ENCODE assay signal across 9 cellular contexts in genomic region chr11:108647701-108648527, GRCh38. TPM values are rescaled to one million over a fixed set of nuclear protein-coding genes. Genes with fewer than 3 reads are reported as not detected.
A peak's percentile ranks its signal among the peaks of the same experiment; 100 is the strongest.
DNase-seq lines count a peak whose midpoint lies in the region; TF ChIP-seq lines count a peak whose summit lies in the region.
"Had no signal": no experiment of that assay in that cellular context is flagged by ENCODE, and none has a peak within 500 bp of the region (broad histone marks: within the 10 kb centered on the region; RNA-seq: fewer than 3 reads in every experiment).

No MANE protein-coding gene starts in this region.

- DNase-seq in COLO829 (ENCODE audit: low spot score) (peak; percentile 32), GM20000 (ENCODE audit: low spot score) (peak; percentile 55), HT1080 (ENCODE audit: low read depth) (peak; percentile 78), OCI-LY7 (ENCODE audit: low spot score) (peak; percentile 67), fibroblast of lung (ENCODE audit: low read depth in 2 of 2) (peak; percentile 75 to 88), stomach (peak; percentile 67)
- DNase-seq in activated T-cell treated with anti-CD3 and anti-CD28 coated beads, Interleukin-2, amount 50 U/mL, for 24 hours, result peak; percentile 71

- H4K20me1 ChIP-seq in OCI-LY7 (ENCODE audit: insufficient read depth, low read length) (no peaks in the 10 kb centered on the region), fibroblast of lung (ENCODE audit: control insufficient read depth, extremely low read depth, insufficient read depth, low read length) (no peaks in the 10 kb centered on the region)

- H3K4me3 Mint-ChIP-seq in activated T-cell treated with anti-CD3 and anti-CD28 coated beads, Interleukin-2, amount 50 U/mL, for 24 hours, result no peak overlapping the region
- H3K4me3 Mint-ChIP-seq in nephron, result no peak overlapping the region
- H3K4me3 Mint-ChIP-seq: T-helper 1 cell treated with Interleukin-12 subunit alpha and Interleukin-12 subunit beta and Interleukin-4 antibody, amounts not matched to agents 30 μg/mL and 1 μg/mL, for 36 hours had no signal

- no peaks in the 10 kb centered on the region for H3K79me2 ChIP-seq in OCI-LY7 (ENCODE audit: insufficient read depth, low read depth, low read length)
- no peaks in the 10 kb centered on the region for H3K79me2 ChIP-seq in fibroblast of lung (ENCODE audit: control insufficient read depth, insufficient read depth, low read length)

- no TSS peak for BruUV-seq in OCI-LY7 (replicated peaks; lab: Mats Ljungman, UMichigan)

- POLR2A ChIA-PET in OCI-LY7 (lab: Charles Lee), result interaction anchor here (0.9 kb wide), 1 partner anchor 529 kb away, joined by 5 read pairs; no protein-coding TSS in a partner anchor

- H3K27ac ChIP-seq in OCI-LY7 (ENCODE audit: low read depth, low read length, poor library complexity, severe bottlenecking) (no peak overlapping the region), fibroblast of lung (ENCODE audit: insufficient read depth, low read length) (no peak overlapping the region), stomach (no peak overlapping the region)

- H3K27ac Mint-ChIP-seq in activated T-cell treated with anti-CD3 and anti-CD28 coated beads, Interleukin-2, amount 50 U/mL, for 24 hours, result no peak overlapping the region
- no peak overlapping the region for H3K27ac Mint-ChIP-seq in nephron
- H3K27ac Mint-ChIP-seq: T-helper 1 cell treated with Interleukin-12 subunit alpha and Interleukin-12 subunit beta and Interleukin-4 antibody, amounts not matched to agents 30 μg/mL and 1 μg/mL, for 36 hours had no signal

- H3K27me3 ChIP-seq in fibroblast of lung (ENCODE audit: control insufficient read depth, insufficient read depth, low read length), result no peaks in the 10 kb centered on the region
- no peaks in the 10 kb centered on the region for H3K27me3 ChIP-seq in stomach

- no peak overlapping the region for H2AFZ ChIP-seq in OCI-LY7 (ENCODE audit: low read length)
- H2AFZ ChIP-seq in fibroblast of lung (ENCODE audit: low read length), result peak overlapping the region; percentile 47

- H3K4me1 Mint-ChIP-seq in activated T-cell treated with anti-CD3 and anti-CD28 coated beads, Interleukin-2, amount 50 U/mL, for 24 hours (ENCODE audit: low read depth), result no peaks in the 10 kb centered on the region
- no peaks in the 10 kb centered on the region for H3K4me1 Mint-ChIP-seq in nephron

- H3K4me3 ChIP-seq in OCI-LY7 (ENCODE audit: low read depth, low read length, poor library complexity, severe bottlenecking) (no peak overlapping the region), fibroblast of lung (replicated peaks in 1 of 4; ENCODE audit: control extremely low read depth in 1 of 4, insufficient read depth in 1 of 4, low read depth in 3 of 4, low read length in 4 of 4) (no peak overlapping the region), stomach (no peak overlapping the region)

- H3K36me3 ChIP-seq in OCI-LY7 (ENCODE audit: insufficient read depth, low read length) (no peaks in the 10 kb centered on the region), fibroblast of lung (ENCODE audit: control insufficient read depth, insufficient read depth, low read length) (no peaks in the 10 kb centered on the region), stomach (no peaks in the 10 kb centered on the region)

- TF ChIP-seq EP300 in stomach (IDR thresholded peaks at IDR 0.05), result no peak

- WGBS in stomach, 5 donors, result 38 to 52% (median 44%) methylated on average over 9 of the region's 9 CpGs

- no peaks in the 10 kb centered on the region for H3K9me3 Mint-ChIP-seq in activated T-cell treated with anti-CD3 and anti-CD28 coated beads, Interleukin-2, amount 50 U/mL, for 24 hours
- no peaks in the 10 kb centered on the region for H3K9me3 Mint-ChIP-seq in nephron
- H3K9me3 Mint-ChIP-seq: T-helper 1 cell treated with Interleukin-12 subunit alpha and Interleukin-12 subunit beta and Interleukin-4 antibody, amounts not matched to agents 30 μg/mL and 1 μg/mL, for 36 hours had no signal

- CTCF ChIA-PET in OCI-LY7 (lab: Charles Lee; ENCODE audit: unreplicated experiment), result no interaction called here

- TF ChIP-seq CTCF in GM20000 (IDR thresholded peaks at IDR 0.05; ENCODE audit: extremely low read depth, missing control alignments), result peak; percentile 73
- peak; percentile 84 for TF ChIP-seq CTCF in OCI-LY7 (conservative IDR thresholded peaks at IDR 0.05; ENCODE audit: low read length)
- TF ChIP-seq CTCF in fibroblast of lung (conservative IDR thresholded peaks at IDR 0.05 in 1 of 2, IDR thresholded peaks at IDR 0.05 in 1 of 2; ENCODE audit: low read depth in 1 of 2, low read length in 2 of 2), result peak; percentile 95 to 98
- peak; percentile 83 to 89 (median 86) for TF ChIP-seq CTCF in nephron (IDR thresholded peaks at IDR 0.05; ENCODE audit: unreplicated experiment in 3 of 3)
- peak in 5 of 7 experiments; percentile 57 to 67 (median 62) for TF ChIP-seq CTCF in stomach (IDR thresholded peaks at IDR 0.05)

- H3K9me3 ChIP-seq in OCI-LY7 (ENCODE audit: low read length) (peaks cover 2% of the 10 kb centered on the region; the same call in 1 of the 2 replicates), fibroblast of lung (ENCODE audit: control insufficient read depth, insufficient read depth, low read depth, low read length) (no peaks in the 10 kb centered on the region), stomach (no peaks in the 10 kb centered on the region)

- intact Hi-C loops in OCI-LY7 (cut with micrococcal nuclease; ENCODE audit: unreplicated experiment), result loop anchor here (1.0 to 5.0 kb wide), 4 partner anchors 231 to 641 kb away; partner anchors contain the start of genes ACAT1 and CUL5
- intact Hi-C loops in stomach (cut with DNase I; ENCODE audit: low total_unique reads), result loop anchor here (10.0 kb wide), 1 partner anchor 233 kb away; no protein-coding TSS in a partner anchor

- no peak for TF ChIP-seq POLR2A in stomach (IDR thresholded peaks at IDR 0.05)

- no peaks in the 10 kb centered on the region for H3K36me3 Mint-ChIP-seq in activated T-cell treated with anti-CD3 and anti-CD28 coated beads, Interleukin-2, amount 50 U/mL, for 24 hours (ENCODE audit: low read depth)
- H3K36me3 Mint-ChIP-seq in nephron (ENCODE audit: low read depth), result no peaks in the 10 kb centered on the region

- H3K27me3 Mint-ChIP-seq in activated T-cell treated with anti-CD3 and anti-CD28 coated beads, Interleukin-2, amount 50 U/mL, for 24 hours, result no peaks in the 10 kb centered on the region
- peaks cover 5% of the 10 kb centered on the region for H3K27me3 Mint-ChIP-seq in nephron (ENCODE audit: low read depth)

- H3K9ac ChIP-seq in fibroblast of lung (ENCODE audit: insufficient read depth, low read length), result no peak overlapping the region

- H3K4me2 ChIP-seq in OCI-LY7 (ENCODE audit: low read length), result no peak overlapping the region
- no peak overlapping the region for H3K4me2 ChIP-seq in fibroblast of lung (ENCODE audit: extremely low read depth, insufficient read depth, low read length)

- H3K9me2 ChIP-seq in OCI-LY7 (ENCODE audit: insufficient read depth, low read length), result no peaks in the 10 kb centered on the region

- H3K4me1 ChIP-seq in OCI-LY7 (ENCODE audit: insufficient read depth, low read length, poor library complexity, severe bottlenecking) (no peaks in the 10 kb centered on the region), fibroblast of lung (ENCODE audit: control insufficient read depth, extremely low read depth, insufficient read depth, low read length) (no peaks in the 10 kb centered on the region), stomach (peaks cover 0 to 6% (median 2%) of the 10 kb centered on the region in 4 donors)

RNA-seq across cellular contexts. Expression of gene DDX10, which starts 17.0 kb away (rescaled TPM):
- 30.3 and 45.0 TPM in 2 replicates for total RNA-seq in HT1080 (2014; rRNA removed; shearing (Covaris generic))
- 28.0 and 32.0 TPM in 2 replicates for polyA plus RNA-seq in HT1080 (2015; cell fraction: cytosol; rRNA removed)
- polyA plus RNA-seq in HT1080 (2015; cell fraction: nucleus; rRNA removed), result 36.5 and 44.0 TPM in 2 replicates
- 38.0 and 46.5 TPM in 2 replicates for total RNA-seq in OCI-LY7 (2014; rRNA removed; shearing (Covaris generic))
- 38.7 and 48.7 TPM in 2 replicates for total RNA-seq in OCI-LY7 (2022)
- 18.5 and 20.3 TPM in 2 replicates for total RNA-seq in fibroblast of lung
- 20.7 and 27.7 TPM in 2 replicates for polyA plus RNA-seq in fibroblast of lung
- 12.6 and 17.5 TPM in 2 replicates for polyA plus RNA-seq in fibroblast of lung (2012)
- 21.6 and 33.7 TPM in 2 replicates for polyA minus RNA-seq in fibroblast of lung (ENCODE audit: low replicate concordance)
- 10 to 100 TPM; 11.6 to 22.6 (median 16.5) TPM for total RNA-seq in stomach
- 10 to 100 TPM; 13.4 to 20.8 (median 18.8) TPM for polyA plus RNA-seq in stomach

RNA-seq across cellular contexts. Expression of gene EXPH5, which starts 54.3 kb away (rescaled TPM):
- total RNA-seq in HT1080 (2014; rRNA removed; shearing (Covaris generic)), result 1.2 and 1.7 TPM in 2 replicates
- 0.22 and 0.41 TPM in 2 replicates for polyA plus RNA-seq in HT1080 (2015; cell fraction: cytosol; rRNA removed)
- 2.6 and 2.7 TPM in 2 replicates for polyA plus RNA-seq in HT1080 (2015; cell fraction: nucleus; rRNA removed)
- 0.05 TPM in 1 of 2 replicates, not detected in the other for total RNA-seq in OCI-LY7 (2014; rRNA removed; shearing (Covaris generic))
- total RNA-seq in OCI-LY7 (2022) (not detected in 2 replicates), fibroblast of lung (1.8 and 11.2 TPM in 2 replicates), stomach (10 to 100 TPM; 11.6 to 23.7 (median 14.0) TPM)
- polyA plus RNA-seq in fibroblast of lung (2.9 and 3.4 TPM in 2 replicates), stomach (1 to 10 TPM in 1 of 3 donors, under 1 TPM in 2; 0.75 to 2.8 (median 0.92) TPM)
- polyA plus RNA-seq in fibroblast of lung (2012), result 0.83 and 0.96 TPM in 2 replicates
- polyA minus RNA-seq in fibroblast of lung (ENCODE audit: low replicate concordance), result 2.1 and 3.6 TPM in 2 replicates
